ENCODE assay signal across 20 cellular contexts in genomic region chr3:101835676-101836075, GRCh38.
"Had no signal": no experiment of that assay in that cellular context is flagged by ENCODE, and none has a peak within 500 bp of the region (broad histone marks: within the 10 kb centered on the region; RNA-seq: fewer than 3 reads in every experiment).

No MANE protein-coding gene starts in this region.

- H3K4me3 ChIP-seq: left ventricle myocardium inferior, skin epidermis, testis, upper lobe of left lung had no signal

- H3K4me3 Mint-ChIP-seq: activated CD4-positive, alpha-beta memory T cell treated with anti-CD3 and anti-CD28 coated beads, Interleukin-2, amount 10 ng/mL, durations not matched to agents 7 days and 5 days; activated naive CD8-positive, alpha-beta T cell; activated T-cell treated with anti-CD3 and anti-CD28 coated beads, Interleukin-2, amount 50 U/mL, for 4 hours; natural killer cell treated with Interleukin-12 subunit alpha and Interleukin-12 subunit beta and Interleukin-15 and Interleukin-18, amount 100 ng/mL, for 72 hours; stimulated activated naive CD8-positive, alpha-beta T cell treated with anti-CD3 and anti-CD28 coated beads, Interleukin-15, Interleukin-2, amounts not matched to agents 100 ng/mL and 50 ng/mL, for 24 hours had no signal

- H3K9me3 Mint-ChIP-seq: activated CD4-positive, alpha-beta memory T cell treated with anti-CD3 and anti-CD28 coated beads, Interleukin-2, amount 10 ng/mL, durations not matched to agents 7 days and 5 days; activated T-cell treated with anti-CD3 and anti-CD28 coated beads, Interleukin-2, amount 50 U/mL, for 4 hours; natural killer cell treated with Interleukin-12 subunit alpha and Interleukin-12 subunit beta and Interleukin-15 and Interleukin-18, amount 100 ng/mL, for 72 hours; stimulated activated naive CD8-positive, alpha-beta T cell treated with anti-CD3 and anti-CD28 coated beads, Interleukin-15, Interleukin-2, amounts not matched to agents 100 ng/mL and 50 ng/mL, for 24 hours had no signal

- H3K27me3 ChIP-seq: foreskin keratinocyte, testis, upper lobe of left lung had no signal

- ATAC-seq: activated T-cell treated with anti-CD3 and anti-CD28 coated beads, Interleukin-2, amount 50 U/mL, for 4 hours; foreskin keratinocyte; natural killer cell treated with Interleukin-12 subunit alpha and Interleukin-12 subunit beta and Interleukin-15 and Interleukin-18, amount 100 ng/mL, for 72 hours; right cardiac atrium had no signal

- DNase-seq: activated CD4-positive, alpha-beta memory T cell treated with anti-CD3 and anti-CD28 coated beads, Interleukin-2, amount 10 ng/mL, durations not matched to agents 7 days and 5 days; activated CD4-positive, alpha-beta T cell treated with anti-CD3 and anti-CD28 coated beads for 1 hour; activated effector memory CD4-positive, alpha-beta T cell treated with anti-CD3 and anti-CD28 coated beads, Interleukin-2, amount 50 U/mL, for 16 hours; activated T-cell treated with anti-CD3 and anti-CD28 coated beads, Interleukin-2, amount 50 U/mL, for 4 hours; cerebellar nuclear complex; effector memory CD4-positive, alpha-beta T cell; foreskin keratinocyte; left ventricle myocardium inferior; mesendoderm; occipital lobe; right cardiac atrium; stimulated activated CD4-positive, alpha-beta T cell treated with anti-CD3 and anti-CD28 coated beads, Interleukin-15, amount 100 ng/mL, for 24 hours; stimulated activated CD4-positive, alpha-beta T cell treated with anti-CD3 and anti-CD28 coated beads, Interleukin-4, amount 100 ng/mL, for 24 hours; testis; upper lobe of left lung had no signal

- H3K27ac Mint-ChIP-seq: activated CD4-positive, alpha-beta memory T cell treated with anti-CD3 and anti-CD28 coated beads, Interleukin-2, amount 10 ng/mL, durations not matched to agents 7 days and 5 days; progenitor cell of endocrine pancreas; stimulated activated naive CD8-positive, alpha-beta T cell treated with anti-CD3 and anti-CD28 coated beads, Interleukin-15, Interleukin-2, amounts not matched to agents 100 ng/mL and 50 ng/mL, for 24 hours had no signal

- H3K27ac ChIP-seq: foreskin keratinocyte, left ventricle myocardium inferior, skin epidermis, testis, upper lobe of left lung had no signal

- H3K4me1 ChIP-seq: foreskin keratinocyte, testis had no signal

- H3K36me3 ChIP-seq: left ventricle myocardium inferior, upper lobe of left lung had no signal

- H3K27me3 Mint-ChIP-seq: activated CD4-positive, alpha-beta memory T cell treated with anti-CD3 and anti-CD28 coated beads, Interleukin-2, amount 10 ng/mL, durations not matched to agents 7 days and 5 days; activated naive CD8-positive, alpha-beta T cell; natural killer cell treated with Interleukin-12 subunit alpha and Interleukin-12 subunit beta and Interleukin-15 and Interleukin-18, amount 100 ng/mL, for 72 hours; stimulated activated naive CD8-positive, alpha-beta T cell treated with anti-CD3 and anti-CD28 coated beads, Interleukin-15, Interleukin-2, amounts not matched to agents 100 ng/mL and 50 ng/mL, for 24 hours had no signal

- H3K9me3 ChIP-seq: left ventricle myocardium inferior, testis, upper lobe of left lung had no signal
